1 cellular context compared by ENCODE assay signal in the genomic region with DNA sequence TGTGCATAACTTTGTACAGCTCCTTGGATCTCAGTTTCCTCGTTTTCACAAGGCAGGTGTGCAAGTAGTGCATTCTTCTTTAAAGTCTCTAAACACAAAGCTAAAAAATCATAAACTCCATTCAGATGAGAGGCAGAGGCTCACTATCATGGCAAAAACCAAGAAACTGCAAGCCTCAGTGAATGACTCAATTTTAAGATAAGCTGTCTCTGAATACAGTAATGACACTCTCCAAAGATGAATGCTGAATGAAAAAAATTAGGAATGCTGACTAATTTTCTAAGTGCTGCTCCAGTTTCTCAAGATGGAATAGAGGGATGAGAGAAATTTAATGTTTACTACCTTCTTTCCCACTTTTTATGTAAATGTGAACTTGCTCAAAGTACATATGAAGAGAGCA.
A peak's percentile ranks its signal among the peaks of the same experiment; 100 is the strongest.
TF ChIP-seq lines count a peak whose summit lies in the region.

No MANE protein-coding gene starts in this region.

TF ChIP-seq in SK-N-SH, 30 proteins besides CTCF, POLR2A, EP300 and RAD21 (continued from another document):
- TF ChIP-seq GABPA (IDR thresholded peaks at IDR 0.05; ENCODE audit: low read depth): no peak
- TF ChIP-seq TCF12 (IDR thresholded peaks at IDR 0.05): no peak
- no peak for TF ChIP-seq GATA2 (CRISPR knock-in tag; IDR thresholded peaks at IDR 0.05)
- TF ChIP-seq, protein P1, sequence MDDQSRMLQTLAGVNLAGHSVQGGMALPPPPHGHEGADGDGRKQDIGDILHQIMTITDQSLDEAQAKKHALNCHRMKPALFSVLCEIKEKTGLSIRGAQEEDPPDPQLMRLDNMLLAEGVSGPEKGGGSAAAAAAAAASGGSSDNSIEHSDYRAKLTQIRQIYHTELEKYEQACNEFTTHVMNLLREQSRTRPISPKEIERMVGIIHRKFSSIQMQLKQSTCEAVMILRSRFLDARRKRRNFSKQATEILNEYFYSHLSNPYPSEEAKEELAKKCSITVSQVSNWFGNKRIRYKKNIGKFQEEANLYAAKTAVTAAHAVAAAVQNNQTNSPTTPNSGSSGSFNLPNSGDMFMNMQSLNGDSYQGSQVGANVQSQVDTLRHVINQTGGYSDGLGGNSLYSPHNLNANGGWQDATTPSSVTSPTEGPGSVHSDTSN (IDR thresholded peaks at IDR 0.05): peak; percentile 44; the same call in 1 of the 2 replicates
- TF ChIP-seq JUND (IDR thresholded peaks at IDR 0.05): peak; percentile 40; the same call in 1 of the 2 replicates
TF ChIP-seq in SK-N-SH: peak in this region for 3.
